26 cellular contexts compared by ENCODE assay signal in genomic region chr1:112105557-112105956, GRCh38.
"Had no signal": no experiment of that assay in that cellular context is flagged by ENCODE, and none has a peak within 500 bp of the region (broad histone marks: within the 10 kb centered on the region; RNA-seq: fewer than 3 reads in every experiment).

No MANE protein-coding gene starts in this region.

- DNase-seq: stimulated activated CD4-positive, alpha-beta T cell treated with anti-CD3 and anti-CD28 coated beads, Interleukin-2, amount 100 ng/mL, for 48 hours; stimulated activated CD4-positive, alpha-beta T cell treated with anti-CD3 and anti-CD28 coated beads, Interleukin-4, amount 100 ng/mL, for 1 hour; stimulated activated CD4-positive, alpha-beta T cell treated with anti-CD3 and anti-CD28 coated beads, Interleukin-4, amount 100 ng/mL, for 24 hours; stimulated activated CD4-positive, alpha-beta T cell treated with anti-CD3 and anti-CD28 coated beads, Interleukin-4, amount 100 ng/mL, for 4 hours; stimulated activated CD8-positive, alpha-beta memory T cell treated with anti-CD3 and anti-CD28 coated beads, Interleukin-4, amount 100 ng/mL, for 48 hours; stimulated activated naive B cell treated with anti-CD40 and anti-IgM and Interleukin-4, amounts not matched to agents 10 μg/mL and 1 μg/mL and 100 μg/mL, for 72 hours; stimulated activated naive CD4-positive, alpha-beta T cell; stimulated activated naive CD4-positive, alpha-beta T cell treated with Interleukin-2 at 50 U/mL for 16 hours; stimulated activated naive CD8-positive, alpha-beta T cell treated with anti-CD3 and anti-CD28 coated beads, Interleukin-15, amount 100 ng/mL, for 72 hours; stimulated activated naive CD8-positive, alpha-beta T cell treated with anti-CD3 and anti-CD28 coated beads, Interleukin-15, Interleukin-2, amounts not matched to agents 100 U/mL and 50 U/mL, for 24 hours; stomach; substantia nigra; testis; thyroid gland; tibial artery; transverse colon; trophoblast cell; upper lobe of left lung; upper lobe of right lung; uterus had no signal

- H3K4me1 ChIP-seq: suprapubic skin, thyroid gland, tibial artery, tibial nerve, transverse colon, upper lobe of right lung, uterus had no signal

- H3K9me3 ChIP-seq: suprapubic skin, testis, thyroid gland, transverse colon, upper lobe of right lung, uterus, vagina had no signal

- H3K4me3 ChIP-seq: stomach, suprapubic skin, testis, thoracic aorta, thyroid gland, tibial artery, tibial nerve, transverse colon, upper lobe of left lung, upper lobe of right lung, uterus, vagina had no signal

- H3K36me3 ChIP-seq: stomach, suprapubic skin, thoracic aorta, thyroid gland, tibial artery, tibial nerve, transverse colon, upper lobe of left lung, upper lobe of right lung, uterus, vagina had no signal

- H3K27me3 ChIP-seq: stomach, suprapubic skin, testis, thyroid gland, tibial artery, tibial nerve, transverse colon, upper lobe of left lung, upper lobe of right lung, uterus, vagina had no signal

- ATAC-seq: stimulated activated effector memory CD8-positive, alpha-beta T cell treated with anti-CD3 and anti-CD28 coated beads, Interleukin-12 subunit alpha, Interleukin-12 subunit beta, amount 100 ng/mL, for 72 hours; stimulated activated memory B cell treated with anti-CD40 and anti-IgM and Interleukin-4, amounts not matched to agents 10 μg/mL and 1 μg/mL and 100 μg/mL, for 72 hours; stimulated activated naive B cell treated with anti-CD40 and anti-IgM and Interleukin-4, amounts not matched to agents 10 μg/mL and 1 μg/mL and 100 μg/mL, for 72 hours; stimulated activated naive CD8-positive, alpha-beta T cell treated with anti-CD3 and anti-CD28 coated beads, Interleukin-15, amount 100 ng/mL, for 72 hours; stimulated activated naive CD8-positive, alpha-beta T cell treated with anti-CD3 and anti-CD28 coated beads, Interleukin-15, Interleukin-2, amounts not matched to agents 100 U/mL and 50 U/mL, for 24 hours; upper lobe of right lung had no signal

- H3K27ac ChIP-seq: stomach, suprapubic skin, testis, thoracic aorta, thyroid gland, tibial artery, tibial nerve, transverse colon, upper lobe of left lung, upper lobe of right lung, uterus, vagina had no signal
